ENCODE assay signal across 1 cellular context in genomic region chr22:35457729-35458546, GRCh38.
TF ChIP-seq lines count a peak whose summit lies in the region.

No MANE protein-coding gene starts in this region.

TF ChIP-seq in SK-N-SH treated with all-trans-retinoic acid at 6 μM for 48 hours, 23 proteins besides CTCF, POLR2A, EP300 and RAD21 (continued from another document):
- TF ChIP-seq ZFP30 (CRISPR knock-in tag; IDR thresholded peaks at IDR 0.05) (no peak), ZC3H10 (CRISPR knock-in tag; IDR thresholded peaks at IDR 0.05) (no peak), PATZ1 (CRISPR knock-in tag; IDR thresholded peaks at IDR 0.05; ENCODE audit: borderline replicate concordance) (no peak), ARNTL (CRISPR knock-in tag; IDR thresholded peaks at IDR 0.05; ENCODE audit: borderline replicate concordance, low read depth) (no peak), PPARA (CRISPR knock-in tag; IDR thresholded peaks at IDR 0.05; ENCODE audit: borderline replicate concordance) (no peak), ZNF565 (CRISPR knock-in tag; conservative IDR thresholded peaks at IDR 0.05; ENCODE audit: low read depth) (no peak), TSHZ2 (CRISPR knock-in tag; IDR thresholded peaks at IDR 0.05) (no peak), OSR1 (CRISPR knock-in tag; IDR thresholded peaks at IDR 0.05) (no peak), CREB5 (CRISPR knock-in tag; IDR thresholded peaks at IDR 0.05; ENCODE audit: low read depth) (no peak), TOX (CRISPR knock-in tag; IDR thresholded peaks at IDR 0.05; ENCODE audit: borderline replicate concordance) (no peak), CSDC2 (CRISPR knock-in tag; IDR thresholded peaks at IDR 0.05) (no peak)
